Comparison of ENCODE assay signal across 18 cellular contexts in genomic region chr18:57275111-57275510, GRCh38.
DNase-seq lines count a peak whose midpoint lies in the region; ATAC-seq, FAIRE-seq and TF ChIP-seq lines count a peak whose summit lies in the region.
"Had no signal": no experiment of that assay in that cellular context is flagged by ENCODE, and none has a peak within 500 bp of the region (broad histone marks: within the 10 kb centered on the region; RNA-seq: fewer than 3 reads in every experiment).

No MANE protein-coding gene starts in this region.

- FAIRE-seq in D721Med (lab: Jason Lieb, UNC) (peak; percentile 64), bronchial epithelial cell (lab: Jason Lieb, UNC) (peak; percentile 47)
- FAIRE-seq: A549, H54 had no signal

- TF ChIP-seq CTCF in D721Med (IDR thresholded peaks at IDR 0.05; ENCODE audit: insufficient read depth, missing control alignments), result no peak
- TF ChIP-seq CTCF in bronchial epithelial cell (IDR thresholded peaks at IDR 0.05; ENCODE audit: insufficient read depth, low read length, severe bottlenecking), result no peak

- no peaks in the 10 kb centered on the region for H3K36me3 ChIP-seq in bronchial epithelial cell (ENCODE audit: control insufficient read depth, insufficient read depth, low read length)
- H3K36me3 ChIP-seq: MG63 had no signal

- DNase-seq in D721Med (ENCODE audit: insufficient read length, low spot score) (no peak), NCI-H1417 treated with DMSO at 0.1 percent for 48 hours (lab: John Stamatoyannopoulos, UW) (peak; percentile 63), NCI-H2107 treated with DMSO at 0.1 percent for 48 hours (lab: John Stamatoyannopoulos, UW; ENCODE audit: unreplicated experiment) (peak; percentile 97), bronchial epithelial cell (ENCODE audit: low read depth) (no peak), NCI-H526 treated with DMSO at 0.1 percent for 48 hours (lab: John Stamatoyannopoulos, UW) (no peak), glomerular visceral epithelial cell (ENCODE audit: extremely low spot score) (no peak)
- DNase-seq in stimulated activated naive CD8-positive, alpha-beta T cell treated with anti-CD3 and anti-CD28 coated beads, Interleukin-15, Interleukin-2, amounts not matched to agents 100 U/mL and 50 U/mL, for 24 hours, result no peak
- DNase-seq: C1 segment of cervical spinal cord, DMS 273 treated with DMSO at 0.1 percent for 48 hours, EL, HFFc6, MG63, NCI-H1092 treated with DMSO at 0.1 percent for 48 hours, NCI-H774, PC-9 had no signal

- no peaks in the 10 kb centered on the region for H3K27me3 ChIP-seq in bronchial epithelial cell (ENCODE audit: control insufficient read depth, insufficient read depth, low read length)
- H3K27me3 ChIP-seq: MG63 had no signal

- ATAC-seq in HG03520 (IDR thresholded peaks at IDR 0.05; ENCODE audit: unreplicated experiment), result no peak
- no peak for ATAC-seq in stimulated activated naive CD8-positive, alpha-beta T cell treated with anti-CD3 and anti-CD28 coated beads, Interleukin-15, Interleukin-2, amounts not matched to agents 100 U/mL and 50 U/mL, for 24 hours
- ATAC-seq: A549 had no signal

- H3K4me3 ChIP-seq in bronchial epithelial cell (ENCODE audit: low read depth, low read length), result no peak overlapping the region
- H3K4me3 ChIP-seq: A549, MG63, PC-9 had no signal

Comparison
In these comparisons a context has a peak if more than half of its experiments do, and no peak if none do; other contexts are left out.
1. DNase-seq: peak in NCI-H1417 treated with DMSO at 0.1 percent for 48 hours (single experiment) and NCI-H2107 treated with DMSO at 0.1 percent for 48 hours (single experiment); none in D721Med (single experiment), bronchial epithelial cell (single experiment), NCI-H526 treated with DMSO at 0.1 percent for 48 hours (single experiment), glomerular visceral epithelial cell (single experiment) and stimulated activated naive CD8-positive, alpha-beta T cell treated with anti-CD3 and anti-CD28 coated beads, Interleukin-15, Interleukin-2, amounts not matched to agents 100 U/mL and 50 U/mL, for 24 hours (single experiment).